Comparison of ENCODE assay signal across 8 cellular contexts in genomic region chr5:82174128-82174918, GRCh38.
DNase-seq lines count a peak whose midpoint lies in the region; ATAC-seq and TF ChIP-seq lines count a peak whose summit lies in the region.

No MANE protein-coding gene starts in this region.

- no peak overlapping the region for H3K4me3 Mint-ChIP-seq in activated CD4-positive, alpha-beta T cell treated with anti-CD3 and anti-CD28 coated beads, Interleukin-2, amount 10 ng/mL, durations not matched to agents 7 days and 5 days
- H3K4me3 Mint-ChIP-seq in stimulated activated naive CD8-positive, alpha-beta T cell treated with anti-CD3 and anti-CD28 coated beads, Interleukin-15, amount 100 ng/mL, for 72 hours = no peak overlapping the region

- CTCF ChIA-PET in activated CD4-positive, alpha-beta T cell treated with anti-CD3 and anti-CD28 coated beads, Interleukin-2, amount 10 ng/mL, durations not matched to agents 7 days and 5 days (lab: Charles Lee) = no interaction called here

- H3K4me3 ChIP-seq in AG10803 (ENCODE audit: low read length) = no peak overlapping the region

- H3K27ac Mint-ChIP-seq in activated CD4-positive, alpha-beta T cell treated with anti-CD3 and anti-CD28 coated beads, Interleukin-2, amount 10 ng/mL, durations not matched to agents 7 days and 5 days = no peak overlapping the region
- peak overlapping the region in 1 of 2 donors; percentile 19 for H3K27ac Mint-ChIP-seq in stimulated activated naive CD8-positive, alpha-beta T cell treated with anti-CD3 and anti-CD28 coated beads, Interleukin-15, amount 100 ng/mL, for 72 hours

- no peaks in the 10 kb centered on the region for H3K9me3 Mint-ChIP-seq in activated CD4-positive, alpha-beta T cell treated with anti-CD3 and anti-CD28 coated beads, Interleukin-2, amount 10 ng/mL, durations not matched to agents 7 days and 5 days
- H3K9me3 Mint-ChIP-seq in stimulated activated naive CD8-positive, alpha-beta T cell treated with anti-CD3 and anti-CD28 coated beads, Interleukin-15, amount 100 ng/mL, for 72 hours = no peaks in the 10 kb centered on the region

- H3K27me3 Mint-ChIP-seq in activated CD4-positive, alpha-beta T cell treated with anti-CD3 and anti-CD28 coated beads, Interleukin-2, amount 10 ng/mL, durations not matched to agents 7 days and 5 days = no peaks in the 10 kb centered on the region
- no peaks in the 10 kb centered on the region for H3K27me3 Mint-ChIP-seq in stimulated activated naive CD8-positive, alpha-beta T cell treated with anti-CD3 and anti-CD28 coated beads, Interleukin-15, amount 100 ng/mL, for 72 hours

- H3K4me1 Mint-ChIP-seq in activated CD4-positive, alpha-beta T cell treated with anti-CD3 and anti-CD28 coated beads, Interleukin-2, amount 10 ng/mL, durations not matched to agents 7 days and 5 days = peaks cover 7% of the 10 kb centered on the region
- H3K4me1 Mint-ChIP-seq in stimulated activated naive CD8-positive, alpha-beta T cell treated with anti-CD3 and anti-CD28 coated beads, Interleukin-15, amount 100 ng/mL, for 72 hours = peaks cover 5% of the 10 kb centered on the region

- POLR2A ChIA-PET in activated CD4-positive, alpha-beta T cell treated with anti-CD3 and anti-CD28 coated beads, Interleukin-2, amount 10 ng/mL, durations not matched to agents 7 days and 5 days (lab: Charles Lee) = no interaction called here

- TF ChIP-seq CTCF in AG10803 (conservative IDR thresholded peaks at IDR 0.05; ENCODE audit: low read length) = peak; percentile 65

- no peaks in the 10 kb centered on the region for H3K36me3 Mint-ChIP-seq in activated CD4-positive, alpha-beta T cell treated with anti-CD3 and anti-CD28 coated beads, Interleukin-2, amount 10 ng/mL, durations not matched to agents 7 days and 5 days (ENCODE audit: low read depth)

- peak; percentile 98 for ATAC-seq in GM18861 (IDR thresholded peaks at IDR 0.05; ENCODE audit: unreplicated experiment)
- ATAC-seq in HG03039 (IDR thresholded peaks at IDR 0.05; ENCODE audit: unreplicated experiment) = peak; percentile 99
- peak; percentile 86 for ATAC-seq in stimulated activated naive CD8-positive, alpha-beta T cell treated with anti-CD3 and anti-CD28 coated beads, Interleukin-15, amount 100 ng/mL, for 72 hours

- DNase-seq in AG10803 (ENCODE audit: low read depth) (peak; percentile 76), NCI-H460 (ENCODE audit: extremely low read depth, low read depth) (peak; percentile 57), mucosa of gallbladder (ENCODE audit: low spot score) (peak; percentile 62)
- DNase-seq in activated CD4-positive, alpha-beta T cell treated with anti-CD3 and anti-CD28 coated beads, Interleukin-2, amount 10 ng/mL, durations not matched to agents 7 days and 5 days = peak; percentile 74
- peak; percentile 29 for DNase-seq in effector CD8-positive, alpha-beta T cell (lab: John Stamatoyannopoulos, UW)
- peak; percentile 56 to 65 for DNase-seq in stimulated activated naive CD8-positive, alpha-beta T cell treated with anti-CD3 and anti-CD28 coated beads, Interleukin-15, amount 100 ng/mL, for 72 hours
